Comparison of ENCODE assay signal across 8 cellular contexts in genomic region chr3:113275876-113276580, GRCh38.
DNase-seq lines count a peak whose midpoint lies in the region; ATAC-seq and TF ChIP-seq lines count a peak whose summit lies in the region.

No MANE protein-coding gene starts in this region.

- DNase-seq in C1 segment of cervical spinal cord (lab: John Stamatoyannopoulos, UW): peak in 11 of 14 donors; percentile 31 to 78 (median 56)
- peak; percentile 67 for DNase-seq in RPMI8226
- DNase-seq in myocyte (ENCODE audit: low read depth): peak; percentile 92
- DNase-seq in foreskin keratinocyte: no peak
- DNase-seq in T-helper 9 cell: no peak

- H3K9me3 ChIP-seq in esophagus (ENCODE audit: control insufficient read depth in 2 of 2, insufficient read depth in 1 of 2, low read depth in 1 of 2, low read length in 1 of 2): no peaks in the 10 kb centered on the region

- peaks cover 0 to 39% of the 10 kb centered on the region in 2 donors for H3K36me3 ChIP-seq in esophagus (ENCODE audit: control insufficient read depth in 2 of 2, insufficient read depth in 2 of 2, low read length in 1 of 2)

- TF ChIP-seq CTCF in foreskin keratinocyte (conservative IDR thresholded peaks at IDR 0.05): no peak

- H3K27me3 ChIP-seq in esophagus (ENCODE audit: control insufficient read depth in 1 of 2, insufficient read depth in 2 of 2, low read length in 2 of 2) (no peaks in the 10 kb centered on the region), foreskin keratinocyte (no peaks in the 10 kb centered on the region)

- H3K4me3 ChIP-seq in esophagus (ENCODE audit: low read depth in 1 of 2, low read length in 2 of 2): no peak overlapping the region

- peak; percentile 41 for ATAC-seq in GM19372 (IDR thresholded peaks at IDR 0.05; ENCODE audit: low read depth, unreplicated experiment)
- ATAC-seq in HG03439 (IDR thresholded peaks at IDR 0.05; ENCODE audit: unreplicated experiment): peak; percentile 71
- ATAC-seq in foreskin keratinocyte: no peak

- H3K27ac ChIP-seq in esophagus (ENCODE audit: low read depth in 2 of 2, low read length in 1 of 2) (peak overlapping the region; percentile 73 to 79), foreskin keratinocyte (no peak overlapping the region)

- 38 to 40% methylated on average over 14 of the region's 14 CpGs for WGBS in esophagus, 2 donors

- H3K4me1 ChIP-seq in esophagus (ENCODE audit: control insufficient read depth in 2 of 2, insufficient read depth in 2 of 2, low read length in 1 of 2): peaks cover 0 to 8% of the 10 kb centered on the region in 2 donors
- no peaks in the 10 kb centered on the region for H3K4me1 ChIP-seq in foreskin keratinocyte

Comparison
In these comparisons a context has a peak if more than half of its experiments do, and no peak if none do; other contexts are left out.
1. DNase-seq: peak in C1 segment of cervical spinal cord (11 of 14), RPMI8226 (single experiment) and myocyte (single experiment); none in foreskin keratinocyte (0 of 2) and T-helper 9 cell (single experiment).